Comparison of ENCODE assay signal across 1 cellular context in genomic region chr9:70504814-70505213, GRCh38.
TF ChIP-seq lines count a peak whose summit lies in the region.

No MANE protein-coding gene starts in this region.

TF ChIP-seq in SK-N-SH treated with all-trans-retinoic acid at 6 μM for 48 hours, 23 proteins besides CTCF, POLR2A, EP300 and RAD21 (continued from another document):
- no peak for TF ChIP-seq BACH2 (CRISPR knock-in tag; IDR thresholded peaks at IDR 0.05; ENCODE audit: borderline replicate concordance)
- TF ChIP-seq POU6F1 (CRISPR knock-in tag; IDR thresholded peaks at IDR 0.05; ENCODE audit: borderline replicate concordance, low read depth), result no peak
- TF ChIP-seq CSDC2 (CRISPR knock-in tag; IDR thresholded peaks at IDR 0.05), result no peak
- TF ChIP-seq TCF4 (CRISPR knock-in tag; IDR thresholded peaks at IDR 0.05; ENCODE audit: borderline replicate concordance), result no peak
- TF ChIP-seq ZFP30 (CRISPR knock-in tag; IDR thresholded peaks at IDR 0.05), result no peak
- no peak for TF ChIP-seq ARNTL (CRISPR knock-in tag; IDR thresholded peaks at IDR 0.05; ENCODE audit: borderline replicate concordance, low read depth)
- no peak for TF ChIP-seq ESRRG (CRISPR knock-in tag; IDR thresholded peaks at IDR 0.05)
- no peak for TF ChIP-seq ZNF565 (CRISPR knock-in tag; conservative IDR thresholded peaks at IDR 0.05; ENCODE audit: low read depth)
